17 cellular contexts compared by ENCODE assay signal in genomic region chr17:17815436-17816200, GRCh38. TPM values are rescaled to one million over a fixed set of nuclear protein-coding genes. Genes with fewer than 3 reads are reported as not detected.
DNase-seq lines count a peak whose midpoint lies in the region; ATAC-seq, FAIRE-seq and TF ChIP-seq lines count a peak whose summit lies in the region.
"Had no signal": no experiment of that assay in that cellular context is flagged by ENCODE, and none has a peak within 500 bp of the region (broad histone marks: within the 10 kb centered on the region; RNA-seq: fewer than 3 reads in every experiment).

No MANE protein-coding gene starts in this region.

- H3K4me3 ChIP-seq in HepG2 (replicated peaks in 1 of 3; ENCODE audit: insufficient read depth in 1 of 3, low read depth in 2 of 3, low read length in 3 of 3) (no peak overlapping the region), right lobe of liver (no peak overlapping the region), SJCRH30 (no peak overlapping the region)
- H3K4me3 ChIP-seq: SJSA1 had no signal

- peaks cover 36% of the 10 kb centered on the region for H3K4me1 Mint-ChIP-seq in neural crest cell

- in situ Hi-C loops in HepG2 (cut with HindIII; ENCODE audit: extremely low pct_ligation_motif_present, low pct_unique_long_range_greater_than_20kb), result no loop called here

- TF ChIP-seq POLR2A in HepG2 (IDR thresholded peaks at IDR 0.05; ENCODE audit: insufficient read depth in 1 of 2, low read depth in 2 of 2, low read length in 2 of 2) (0 out of 4 replicates have a peak, but pooled peaks of 1 of the 2 experiments have one; percentile 11), right lobe of liver (IDR thresholded peaks at IDR 0.05) (no peak)

- no peak for TF ChIP-seq CTCF in HepG2 (CRISPR knock-in tag; IDR thresholded peaks at IDR 0.05)
- TF ChIP-seq CTCF in right lobe of liver (IDR thresholded peaks at IDR 0.05), result no peak
- TF ChIP-seq CTCF in neural crest cell (conservative IDR thresholded peaks at IDR 0.05), result no peak

- POLR2A ChIA-PET in HepG2 (lab: Yijun Ruan, JAX), result interaction anchor here (1.0 kb wide), 1 partner anchor 21 kb away, joined by 3 read pairs; no protein-coding TSS in a partner anchor

- ATAC-seq in HepG2 (no peak), right lobe of liver (no peak), HG03342 (IDR thresholded peaks at IDR 0.05; ENCODE audit: unreplicated experiment) (no peak), sciatic nerve (no peak)
- ATAC-seq: activated CD4-positive, alpha-beta T cell treated with anti-CD3 and anti-CD28 coated beads for 36 hours had no signal

- peaks cover 31% of the 10 kb centered on the region; the same call in 1 of the 2 replicates for H4K20me1 ChIP-seq in HepG2 (ENCODE audit: insufficient read depth, low read length)

- no peak overlapping the region for H3K9ac ChIP-seq in HepG2 (ENCODE audit: insufficient read depth, low read depth, low read length)

- no peaks in the 10 kb centered on the region for H3K9me3 Mint-ChIP-seq in neural crest cell
- H3K9me3 Mint-ChIP-seq: dendritic cell treated with granulocyte-macrophage colony-stimulating factor and Interleukin-4, amounts not matched to agents 40 ng/mL and 50 ng/mL, for 4 days had no signal

- no peak for TF ChIP-seq RAD21 in HepG2 (CRISPR knock-in tag; IDR thresholded peaks at IDR 0.05)

- peaks cover 20% of the 10 kb centered on the region for H3K27me3 Mint-ChIP-seq in neural crest cell (ENCODE audit: low read depth)
- H3K27me3 Mint-ChIP-seq: activated CD4-positive, alpha-beta T cell treated with anti-CD3 and anti-CD28 coated beads for 36 hours; dendritic cell treated with granulocyte-macrophage colony-stimulating factor and Interleukin-4, amounts not matched to agents 40 ng/mL and 50 ng/mL, for 4 days had no signal

- 93% methylated on average over 5 of the region's 17 CpGs for WGBS in HepG2 (ENCODE audit: low lambda C conversion rate)
- 60% methylated on average over 2 of the region's 17 CpGs for WGBS in right lobe of liver (ENCODE audit: insufficient coverage, low coverage, low lambda C conversion rate, missing lambda C conversion rate)

- H2AFZ ChIP-seq in HepG2 (ENCODE audit: low read length), result no peak overlapping the region

- H3K9me3 ChIP-seq in HepG2 (ENCODE audit: low read length) (no peaks in the 10 kb centered on the region), right lobe of liver (no peaks in the 10 kb centered on the region), SJCRH30 (replicated peaks) (no peaks in the 10 kb centered on the region)
- H3K9me3 ChIP-seq: BE2C, neutrophil, SJSA1 had no signal

- DNase-seq in HepG2 (ENCODE audit: low spot score) (no peak), right lobe of liver (no peak), cerebellum (ENCODE audit: low spot score) (peak; percentile 74), neural crest cell (ENCODE audit: low read depth, low spot score) (no peak), midbrain (lab: John Stamatoyannopoulos, UW) (no peak), SJCRH30 (no peak), sciatic nerve (ENCODE audit: low spot score) (no peak)
- DNase-seq: activated CD4-positive, alpha-beta T cell treated with anti-CD3 and anti-CD28 coated beads for 36 hours; activated naive CD4-positive, alpha-beta T cell; BE2C; GDM1; NCI-H1105 treated with DMSO at 0.1 percent for 48 hours had no signal

- peak overlapping the region; percentile 85 for H3K4me3 Mint-ChIP-seq in neural crest cell
- H3K4me3 Mint-ChIP-seq: activated CD4-positive, alpha-beta T cell treated with anti-CD3 and anti-CD28 coated beads for 36 hours; dendritic cell treated with granulocyte-macrophage colony-stimulating factor and Interleukin-4, amounts not matched to agents 40 ng/mL and 50 ng/mL, for 4 days had no signal

- H3K79me2 ChIP-seq in HepG2 (ENCODE audit: insufficient read depth, low read length), result peaks cover 5% of the 10 kb centered on the region

- CTCF ChIA-PET in HepG2 (lab: Yijun Ruan, JAX; ENCODE audit: low intra/inter-chr PET ratio, low total read pairs), result no interaction called here

- TF ChIP-seq EP300 in HepG2 (IDR thresholded peaks at IDR 0.05; ENCODE audit: low read depth in 2 of 2, low read length in 2 of 2), result no peak
- no peak for TF ChIP-seq EP300 in HepG2 (CRISPR knock-in tag; IDR thresholded peaks at IDR 0.05; ENCODE audit: borderline replicate concordance)

- peaks cover 52 to 69% of the 10 kb centered on the region in 2 experiments for H3K36me3 ChIP-seq in HepG2 (replicated peaks in 1 of 2; ENCODE audit: control insufficient read depth in 1 of 2, insufficient read depth in 2 of 2, low read length in 2 of 2)
- H3K36me3 ChIP-seq in right lobe of liver, result peaks cover 7 to 85% (median 30%) of the 10 kb centered on the region in 4 donors
- peaks cover 11% of the 10 kb centered on the region for H3K36me3 ChIP-seq in SJCRH30

- H3K4me2 ChIP-seq in HepG2 (ENCODE audit: low read depth, low read length), result no peak overlapping the region

- no peak for FAIRE-seq in HepG2 (lab: Jason Lieb, UNC)
- FAIRE-seq: frontal cortex had no signal

- H3K36me3 Mint-ChIP-seq in neural crest cell (ENCODE audit: low read depth), result peaks cover 9% of the 10 kb centered on the region

- intact Hi-C loops in HepG2 (cut with micrococcal nuclease; ENCODE audit: unreplicated experiment), result no loop called here
- intact Hi-C loops in right lobe of liver (cut with DNase I), result loop anchor here in 1 of 2 donors (5.0 kb wide), 1 partner anchor 47 kb away; no protein-coding TSS in a partner anchor
- intact Hi-C loops in sciatic nerve (cut with DNase I), result loop anchor here (2.0 kb wide), 1 partner anchor 41 kb away; no protein-coding TSS in a partner anchor

- H3K27ac Mint-ChIP-seq in neural crest cell (ENCODE audit: unreplicated experiment), result no peak overlapping the region
- H3K27ac Mint-ChIP-seq: activated CD4-positive, alpha-beta T cell treated with anti-CD3 and anti-CD28 coated beads for 36 hours; dendritic cell treated with granulocyte-macrophage colony-stimulating factor and Interleukin-4, amounts not matched to agents 40 ng/mL and 50 ng/mL, for 4 days had no signal

- H3K27ac ChIP-seq in HepG2 (ENCODE audit: extremely low read length, insufficient read depth, low read length) (peak overlapping the region; percentile 18), right lobe of liver (no peak overlapping the region), SJCRH30 (no peak overlapping the region)
- H3K27ac ChIP-seq: neutrophil, SJSA1 had no signal

- H3K4me1 ChIP-seq in HepG2 (ENCODE audit: insufficient read depth, low read length), result peaks cover 51% of the 10 kb centered on the region
- H3K4me1 ChIP-seq in right lobe of liver, result peaks cover 0 to 88% (median 27%) of the 10 kb centered on the region in 4 donors
- peaks cover 36% of the 10 kb centered on the region for H3K4me1 ChIP-seq in SJCRH30

- H3K27me3 ChIP-seq in HepG2 (ENCODE audit: control insufficient read depth in 1 of 2, insufficient read depth in 2 of 2, low read length in 2 of 2) (no peaks in the 10 kb centered on the region), right lobe of liver (no peaks in the 10 kb centered on the region), SJCRH30 (no peaks in the 10 kb centered on the region)
- H3K27me3 ChIP-seq: BE2C, neutrophil, SJSA1 had no signal

- no TSS peak for BruUV-seq in HepG2 (replicated peaks; lab: Mats Ljungman, UMichigan)

TF ChIP-seq in HepG2, 621 proteins besides CTCF, POLR2A, EP300 and RAD21 (continues in another document):
- no peak for TF ChIP-seq TCF7 (IDR thresholded peaks at IDR 0.05; ENCODE audit: low read depth)
- TF ChIP-seq, protein P1, sequence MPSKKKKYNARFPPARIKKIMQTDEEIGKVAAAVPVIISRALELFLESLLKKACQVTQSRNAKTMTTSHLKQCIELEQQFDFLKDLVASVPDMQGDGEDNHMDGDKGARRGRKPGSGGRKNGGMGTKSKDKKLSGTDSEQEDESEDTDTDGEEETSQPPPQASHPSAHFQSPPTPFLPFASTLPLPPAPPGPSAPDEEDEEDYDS (CRISPR knock-in tag; IDR thresholded peaks at IDR 0.05), result no peak
- TF ChIP-seq PBX3 (CRISPR knock-in tag; IDR thresholded peaks at IDR 0.05; ENCODE audit: borderline replicate concordance), result no peak

RNA-seq across cellular contexts. Expression of gene SREBF1, which starts 21.2 kb away (rescaled TPM):
- total RNA-seq in HepG2 (2016; rRNA removed; fragmentation: Illumina TruSeq; extraction: Trizol) (12.6 and 34.3 TPM in 2 replicates), right lobe of liver (100 to 1,000 TPM in 4 of 6 experiments, 10 to 100 TPM in 2; 63.8 to 246 (median 173) TPM), cerebellum (11.8 TPM), neural crest cell (128 and 132 TPM in 2 replicates), sciatic nerve (257 TPM)
- 17.8 and 21.9 TPM in 2 replicates for total RNA-seq in HepG2 (2016; cell fraction: cytosol; rRNA removed; fragmentation: Illumina TruSeq; extraction: Trizol; ENCODE audit: low read depth)
- total RNA-seq in HepG2 (2016; cell fraction: insoluble cytoplasmic fraction; rRNA removed; fragmentation: Illumina TruSeq; extraction: Trizol), result 11.7 and 40.3 TPM in 2 replicates
- total RNA-seq in HepG2 (2016; cell fraction: membrane; rRNA removed; fragmentation: Illumina TruSeq; extraction: Trizol), result 12.6 and 16.8 TPM in 2 replicates
- total RNA-seq in HepG2 (2016; cell fraction: nucleus; rRNA removed; fragmentation: Illumina TruSeq; extraction: Trizol), result 53.2 and 57.7 TPM in 2 replicates
- polyA plus RNA-seq in HepG2 (2011; rRNA removed), result 38.0 and 57.5 TPM in 2 replicates
- 16.6 and 23.2 TPM in 2 replicates for polyA plus RNA-seq in HepG2 (2011; cell fraction: cytosol; rRNA removed)
- 385 and 409 TPM in 2 replicates for polyA plus RNA-seq in HepG2 (2011; cell fraction: nucleus; rRNA removed)
- polyA plus RNA-seq in HepG2 (2012), result 60.2 and 60.8 TPM in 2 replicates
- 3.6 and 4.8 TPM in 2 replicates for polyA plus RNA-seq in HepG2 (2016; cell fraction: cytosol; fragmentation: Illumina TruSeq; extraction: Trizol; ENCODE audit: low read depth)
- polyA plus RNA-seq in HepG2 (2016; cell fraction: insoluble cytoplasmic fraction; fragmentation: Illumina TruSeq; extraction: Trizol; ENCODE audit: low read depth), result 11.3 and 14.1 TPM in 2 replicates
- 7.4 and 8.0 TPM in 2 replicates for polyA plus RNA-seq in HepG2 (2016; cell fraction: membrane; fragmentation: Illumina TruSeq; extraction: Trizol; ENCODE audit: low read depth)
- 156 and 162 TPM in 2 replicates for polyA plus RNA-seq in HepG2 (2016; cell fraction: nucleus; fragmentation: Illumina TruSeq; extraction: Trizol; ENCODE audit: insufficient read depth, low read depth)
- 70.2 and 130 TPM in 2 replicates for polyA minus RNA-seq in HepG2 (2011; rRNA and poly(A)+ RNA removed; ENCODE audit: low replicate concordance)
- 35.3 and 56.1 TPM in 2 replicates for polyA minus RNA-seq in HepG2 (2011; cell fraction: cytosol; rRNA and poly(A)+ RNA removed)
- 93.2 and 119 TPM in 2 replicates for polyA minus RNA-seq in HepG2 (2011; cell fraction: nucleus; rRNA and poly(A)+ RNA removed)
- total RNA-seq in SJCRH30 (2014; rRNA removed; shearing (Covaris generic)), result 65.3 and 74.1 TPM in 2 replicates
